ENCODE assay signal across 19 cellular contexts in genomic region chr15:33045066-33045810, GRCh38.
A peak's percentile ranks its signal among the peaks of the same experiment; 100 is the strongest.
DNase-seq lines count a peak whose midpoint lies in the region; ATAC-seq and TF ChIP-seq lines count a peak whose summit lies in the region.
"Had no signal": no experiment of that assay in that cellular context is flagged by ENCODE, and none has a peak within 500 bp of the region (broad histone marks: within the 10 kb centered on the region; RNA-seq: fewer than 3 reads in every experiment).

No MANE protein-coding gene starts in this region.

- H3K4me2 ChIP-seq in parathyroid adenoma (ENCODE audit: low read length) = peak overlapping the region; percentile 31
- H3K4me2 ChIP-seq: hepatocyte had no signal

- no peaks in the 10 kb centered on the region for H3K27me3 ChIP-seq in parathyroid adenoma (ENCODE audit: control insufficient read depth, insufficient read depth, low read length)
- H3K27me3 ChIP-seq: hepatocyte had no signal

- H3K4me3 Mint-ChIP-seq in brain = no peak overlapping the region
- H3K4me3 Mint-ChIP-seq: activated CD4-positive, alpha-beta memory T cell treated with anti-CD3 and anti-CD28 coated beads, Interleukin-2, amount 10 ng/mL, durations not matched to agents 7 days and 5 days; CD4-positive, CD25-positive, alpha-beta regulatory T cell had no signal

- TF ChIP-seq RAD21 in Ishikawa (IDR thresholded peaks at IDR 0.05; ENCODE audit: low read depth) = no peak

- H3K9me3 Mint-ChIP-seq in brain = peaks cover 23 to 36% (median 33%) of the 10 kb centered on the region in 5 experiments
- H3K9me3 Mint-ChIP-seq in activated naive CD4-positive, alpha-beta T cell treated with anti-CD3 and anti-CD28 coated beads, Interleukin-2, amount 50 U/mL, for 72 hours = peaks cover 11 to 24% of the 10 kb centered on the region in 2 donors

- TF ChIP-seq CTCF in AG10803 (conservative IDR thresholded peaks at IDR 0.05; ENCODE audit: low read length) = no peak
- TF ChIP-seq CTCF in brain (conservative IDR thresholded peaks at IDR 0.05) = no peak
- TF ChIP-seq CTCF in parathyroid adenoma (IDR thresholded peaks at IDR 0.05) = no peak

- no peaks in the 10 kb centered on the region for H3K9me3 ChIP-seq in parathyroid adenoma (ENCODE audit: control insufficient read depth, low read length)

- peak overlapping the region in 4 of 5 experiments; percentile 50 to 88 (median 84) for H3K27ac Mint-ChIP-seq in brain
- H3K27ac Mint-ChIP-seq in activated naive CD4-positive, alpha-beta T cell treated with anti-CD3 and anti-CD28 coated beads, Interleukin-2, amount 50 U/mL, for 72 hours = no peak overlapping the region
- H3K27ac Mint-ChIP-seq: activated CD4-positive, alpha-beta memory T cell treated with anti-CD3 and anti-CD28 coated beads, Interleukin-2, amount 10 ng/mL, durations not matched to agents 7 days and 5 days had no signal

- H3K9ac ChIP-seq in parathyroid adenoma = no peak overlapping the region

- H3K27me3 Mint-ChIP-seq in brain = no peaks in the 10 kb centered on the region
- H3K27me3 Mint-ChIP-seq: CD4-positive, CD25-positive, alpha-beta regulatory T cell had no signal

- no peak for ATAC-seq in activated naive CD4-positive, alpha-beta T cell treated with anti-CD3 and anti-CD28 coated beads, Interleukin-2, amount 50 U/mL, for 72 hours
- ATAC-seq: left ventricle myocardium superior, sciatic nerve had no signal

- H2AFZ ChIP-seq in parathyroid adenoma = no peak overlapping the region
- H2AFZ ChIP-seq: hepatocyte had no signal

- peak; percentile 11 for DNase-seq in AG10803 (ENCODE audit: low read depth)
- no peak for DNase-seq in GOT3 (lab: John Stamatoyannopoulos, UW)
- no peak for DNase-seq in NCI-H1436 treated with DMSO at 0.1 percent for 48 hours (lab: John Stamatoyannopoulos, UW)
- no peak for DNase-seq in activated naive CD4-positive, alpha-beta T cell treated with anti-CD3 and anti-CD28 coated beads, Interleukin-2, amount 50 U/mL, for 72 hours (ENCODE audit: low spot score in 2 of 2)
- DNase-seq: activated CD4-positive, alpha-beta memory T cell treated with anti-CD3 and anti-CD28 coated beads, Interleukin-2, amount 10 ng/mL, durations not matched to agents 7 days and 5 days; activated gamma-delta T cell; activated T-cell treated with anti-CD3 and anti-CD28 coated beads for 4 hours; CD4-positive, CD25-positive, alpha-beta regulatory T cell; foreskin melanocyte; left ventricle myocardium superior; NCI-H1048; NCI-H2081 treated with DMSO at 0.1 percent for 48 hours; RPMI8226; stimulated activated CD4-positive, alpha-beta T cell treated with anti-CD3 and anti-CD28 coated beads, Interleukin-15, amount 100 ng/mL, for 24 hours had no signal

- no peaks in the 10 kb centered on the region for H3K79me2 ChIP-seq in parathyroid adenoma
- H3K79me2 ChIP-seq: hepatocyte had no signal

- no peak for TF ChIP-seq EP300 in Ishikawa (IDR thresholded peaks at IDR 0.05; ENCODE audit: borderline replicate concordance)

- H3K36me3 Mint-ChIP-seq in brain = peaks cover 5% of the 10 kb centered on the region
- peaks cover 23 to 24% of the 10 kb centered on the region in 2 donors for H3K36me3 Mint-ChIP-seq in activated naive CD4-positive, alpha-beta T cell treated with anti-CD3 and anti-CD28 coated beads, Interleukin-2, amount 50 U/mL, for 72 hours
- H3K36me3 Mint-ChIP-seq: CD4-positive, CD25-positive, alpha-beta regulatory T cell had no signal

- H3K4me1 ChIP-seq in parathyroid adenoma = no peaks in the 10 kb centered on the region

- H3K4me1 Mint-ChIP-seq in brain = peaks cover 6% of the 10 kb centered on the region
- H3K4me1 Mint-ChIP-seq: activated CD4-positive, alpha-beta memory T cell treated with anti-CD3 and anti-CD28 coated beads, Interleukin-2, amount 10 ng/mL, durations not matched to agents 7 days and 5 days had no signal

- H3K4me3 ChIP-seq in AG10803 (ENCODE audit: low read length) = no peak overlapping the region
- no peak overlapping the region for H3K4me3 ChIP-seq in parathyroid adenoma (ENCODE audit: low read depth, low read length)
- H3K4me3 ChIP-seq: hepatocyte had no signal

- H3K36me3 ChIP-seq in parathyroid adenoma (ENCODE audit: control insufficient read depth, insufficient read depth, low read length) = no peaks in the 10 kb centered on the region

- H3K27ac ChIP-seq in parathyroid adenoma = no peak overlapping the region
- H3K27ac ChIP-seq: hepatocyte had no signal

TF ChIP-seq in Ishikawa, 13 proteins besides CTCF, POLR2A, EP300 and RAD21:
- TF ChIP-seq TEAD4 (IDR thresholded peaks at IDR 0.05) (no peak), FOXM1 (IDR thresholded peaks at IDR 0.05; ENCODE audit: borderline replicate concordance, low read depth) (no peak), NFIC (IDR thresholded peaks at IDR 0.05) (peak; percentile 11; the same call in 1 of the 2 replicates)

Comparison
In these comparisons a context has a peak if more than half of its experiments do, and no peak if none do; other contexts are left out.
1. H3K27ac Mint-ChIP-seq: peak in brain (4 of 5); none in activated naive CD4-positive, alpha-beta T cell treated with anti-CD3 and anti-CD28 coated beads, Interleukin-2, amount 50 U/mL, for 72 hours (0 of 2).